Comparison of ENCODE assay signal across 25 cellular contexts in the genomic region with DNA sequence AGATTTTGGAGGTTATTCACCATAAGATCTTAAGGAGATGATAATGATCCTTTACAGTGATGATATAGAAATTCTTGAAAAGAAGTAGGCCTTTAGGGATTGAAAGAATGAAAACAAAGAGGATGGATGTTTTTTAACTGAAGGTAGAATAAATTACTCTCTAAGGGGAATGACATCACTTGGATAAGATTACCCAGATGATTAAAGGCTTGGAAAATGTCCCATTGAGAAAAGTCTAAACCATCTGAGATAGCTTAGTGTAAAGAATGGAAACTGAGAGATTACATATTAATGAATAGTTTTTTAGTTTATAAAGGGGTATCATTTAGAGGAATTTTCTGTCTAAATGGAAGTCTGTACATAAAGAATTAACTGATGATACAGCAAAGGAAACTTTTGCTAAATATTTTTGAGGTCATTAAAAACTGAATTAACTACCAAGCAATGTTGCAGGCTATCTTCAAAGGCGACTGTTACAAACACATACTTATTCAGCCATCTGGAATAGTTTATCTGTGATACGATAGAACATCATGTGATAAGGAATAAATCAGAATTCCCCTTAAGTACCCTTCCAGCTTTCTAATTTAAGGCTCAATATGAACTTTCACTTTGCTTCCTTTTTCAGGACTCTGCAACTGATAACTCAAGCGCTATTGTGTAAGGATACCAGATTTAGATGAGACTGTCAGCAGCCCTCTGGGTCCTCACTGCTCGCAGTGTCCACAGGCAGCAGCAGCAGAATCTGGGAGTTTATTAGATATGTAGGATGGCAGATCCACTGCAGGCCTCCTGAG.
DNase-seq lines count a peak whose midpoint lies in the region; ATAC-seq and TF ChIP-seq lines count a peak whose summit lies in the region.
"Had no signal": no experiment of that assay in that cellular context is flagged by ENCODE, and none has a peak within 500 bp of the region (broad histone marks: within the 10 kb centered on the region; RNA-seq: fewer than 3 reads in every experiment).

No MANE protein-coding gene starts in this region.

- TF ChIP-seq CTCF in IMR-90 (conservative IDR thresholded peaks at IDR 0.05; ENCODE audit: low read depth, low read length) (no peak), choroid plexus epithelial cell (conservative IDR thresholded peaks at IDR 0.05; ENCODE audit: low read depth, low read length) (no peak), mesothelial cell of epicardium (IDR thresholded peaks at IDR 0.05; ENCODE audit: unreplicated experiment) (no peak), MM.1S (IDR thresholded peaks at IDR 0.05; ENCODE audit: low read length) (no peak)

- H3K79me2 ChIP-seq in MM.1S (ENCODE audit: low read length): no peaks in the 10 kb centered on the region

- BruUV-seq in IMR-90 (replicated peaks; lab: Mats Ljungman, UMichigan): no TSS peak

- no peak overlapping the region for H4K8ac ChIP-seq in IMR-90 (ENCODE audit: low read depth in 2 of 2, low read length in 2 of 2)

- no CpG with 5 or more reads among the region's 4 CpGs for WGBS in IMR-90 (ENCODE audit: extremely low coverage in 2 of 2, insufficient read length in 1 of 2), 2 experiments

- dilution Hi-C loops in IMR-90 (cut with HindIII; ENCODE audit: low sequenced_read_pairs, unreplicated experiment): no loop called here

- peak overlapping the region; percentile 52 for H3K18ac ChIP-seq in IMR-90 (ENCODE audit: low read depth, low read length)

- peaks cover 37% of the 10 kb centered on the region for H3K4me1 Mint-ChIP-seq in mesothelial cell of epicardium
- H3K4me1 Mint-ChIP-seq: activated B cell treated with CpG ODN at 0.5 μM for 24 hours; activated naive CD8-positive, alpha-beta T cell treated with anti-CD3 and anti-CD28 coated beads, Interleukin-2, amount 50 U/mL, for 24 hours; central memory CD8-positive, alpha-beta T cell had no signal

- no peak overlapping the region for H3K9ac ChIP-seq in IMR-90 (ENCODE audit: low read depth, low read length)
- no peak overlapping the region for H3K9ac ChIP-seq in MM.1S (ENCODE audit: low read length)

- H4K5ac ChIP-seq in IMR-90 (ENCODE audit: low read depth, low read length): peak overlapping the region; percentile 57; the same call in 1 of the 2 replicates

- H3K4ac ChIP-seq in IMR-90 (ENCODE audit: low read depth, low read length): no peak overlapping the region

- H3K4me1 ChIP-seq in IMR-90 (ENCODE audit: control insufficient read depth, insufficient read depth, low read length) (peaks cover 2% of the 10 kb centered on the region), MM.1S (ENCODE audit: low read length) (0 out of 2 replicates have a peak, but pooled peaks cover 2% of the 10 kb centered on the region)

- H3K4me3 Mint-ChIP-seq in mesothelial cell of epicardium: no peak overlapping the region
- H3K4me3 Mint-ChIP-seq: activated B cell treated with CpG ODN at 0.5 μM for 24 hours; activated naive CD8-positive, alpha-beta T cell treated with anti-CD3 and anti-CD28 coated beads, Interleukin-2, amount 50 U/mL, for 24 hours; CD8-positive, alpha-beta T cell; central memory CD8-positive, alpha-beta T cell; effector memory CD8-positive, alpha-beta T cell; stimulated activated naive CD8-positive, alpha-beta T cell treated with anti-CD3 and anti-CD28 coated beads, Interleukin-15, Interleukin-2, amounts not matched to agents 100 ng/mL and 50 ng/mL, for 24 hours; T-helper 2 cell treated with Interferon-gamma antibody and Interleukin-4, amounts not matched to agents 5 μg/mL and 100 μg/mL, for 36 hours had no signal

- TF ChIP-seq POLR2A in IMR-90 (IDR thresholded peaks at IDR 0.05; ENCODE audit: low read depth, low read length): no peak

- no peak overlapping the region for H2AK5ac ChIP-seq in IMR-90 (ENCODE audit: low read depth, low read length)

- H2BK5ac ChIP-seq in IMR-90 (ENCODE audit: low read depth, low read length, poor library complexity, severe bottlenecking): no peak overlapping the region

- H3K4me3 ChIP-seq in IMR-90 (ENCODE audit: insufficient read depth, low read depth, low read length) (no peak overlapping the region), choroid plexus epithelial cell (ENCODE audit: low read depth, low read length) (no peak overlapping the region), MM.1S (ENCODE audit: low read length) (no peak overlapping the region)
- H3K4me3 ChIP-seq: SJCRH30 had no signal

- no peak overlapping the region for H2BK120ac ChIP-seq in IMR-90 (ENCODE audit: low read depth, low read length)

- H3K4me2 ChIP-seq in IMR-90 (ENCODE audit: low read depth, low read length) (peak overlapping the region; percentile 78), MM.1S (ENCODE audit: low read depth, low read length) (no peak overlapping the region)

- H2BK20ac ChIP-seq in IMR-90 (ENCODE audit: low read depth, low read length): no peak overlapping the region; the same call in 1 of the 2 replicates

- H3K27me3 ChIP-seq in IMR-90 (ENCODE audit: control insufficient read depth, insufficient read depth, low read length) (no peaks in the 10 kb centered on the region), MM.1S (replicated peaks; ENCODE audit: insufficient read depth, low read length) (no peaks in the 10 kb centered on the region)
- H3K27me3 ChIP-seq: neutrophil, SJCRH30 had no signal

- no peaks in the 10 kb centered on the region for H3K9me3 ChIP-seq in IMR-90 (ENCODE audit: control insufficient read depth, insufficient read depth, low read length)
- H3K9me3 ChIP-seq in MM.1S (replicated peaks; ENCODE audit: insufficient read depth, low read length): no peaks in the 10 kb centered on the region
- H3K9me3 ChIP-seq: neutrophil, SJCRH30 had no signal

- H4K20me1 ChIP-seq in IMR-90 (ENCODE audit: insufficient read depth, low read length) (no peaks in the 10 kb centered on the region), MM.1S (ENCODE audit: insufficient read depth, low read length) (no peaks in the 10 kb centered on the region)

- no peak overlapping the region; the same call in 1 of the 2 replicates for H4K91ac ChIP-seq in IMR-90 (ENCODE audit: insufficient read depth, low read depth, low read length)

- no peak overlapping the region for H3K23ac ChIP-seq in IMR-90 (ENCODE audit: low read depth, low read length)

- H3K79me1 ChIP-seq in IMR-90 (ENCODE audit: low read depth in 1 of 2, low read length in 2 of 2): no peaks in the 10 kb centered on the region

- H3K14ac ChIP-seq in IMR-90 (replicated peaks; ENCODE audit: low read depth, low read length): 0 out of 2 replicates have a peak overlapping the region, but pooled peaks have one; percentile 23

- H2AK9ac ChIP-seq in IMR-90 (replicated peaks; ENCODE audit: low read depth, low read length, poor library complexity): no peak overlapping the region

- POLR2A ChIA-PET in IMR-90 (lab: Charles Lee; ENCODE audit: unreplicated experiment): no interaction called here

- no peaks in the 10 kb centered on the region for H3K27me3 Mint-ChIP-seq in mesothelial cell of epicardium (ENCODE audit: low read depth)
- H3K27me3 Mint-ChIP-seq: activated B cell treated with CpG ODN at 0.5 μM for 24 hours; activated naive CD8-positive, alpha-beta T cell treated with anti-CD3 and anti-CD28 coated beads, Interleukin-2, amount 50 U/mL, for 24 hours; central memory CD8-positive, alpha-beta T cell; effector memory CD8-positive, alpha-beta T cell; stimulated activated naive CD8-positive, alpha-beta T cell treated with anti-CD3 and anti-CD28 coated beads, Interleukin-15, Interleukin-2, amounts not matched to agents 100 ng/mL and 50 ng/mL, for 24 hours had no signal

- intact Hi-C loops in IMR-90 (cut with micrococcal nuclease): no loop called here

- H3K56ac ChIP-seq in IMR-90 (ENCODE audit: extremely low read depth, insufficient read depth, low read length): no peak overlapping the region

- ATAC-seq in IMR-90 (ENCODE audit: low read depth): peak; percentile 68
- ATAC-seq: activated naive CD8-positive, alpha-beta T cell treated with anti-CD3 and anti-CD28 coated beads, Interleukin-2, amount 50 U/mL, for 24 hours; CD8-positive, alpha-beta T cell; effector memory CD8-positive, alpha-beta T cell; left colon had no signal

- 0 out of 3 replicates have a peak overlapping the region, but pooled peaks have one; percentile 3 for H2BK15ac ChIP-seq in IMR-90 (ENCODE audit: low read depth, low read length)

- peak overlapping the region; percentile 76 for H2AFZ ChIP-seq in IMR-90 (replicated peaks; ENCODE audit: low read length, poor library complexity)
- no peak overlapping the region for H2AFZ ChIP-seq in MM.1S (ENCODE audit: low read length)

- H3K36me3 Mint-ChIP-seq in mesothelial cell of epicardium: no peaks in the 10 kb centered on the region
- H3K36me3 Mint-ChIP-seq: CD8-positive, alpha-beta T cell had no signal

- in situ Hi-C loops in IMR-90 (cut with MboI; ENCODE audit: low sequenced_read_pairs): no loop called here

- no peak for TF ChIP-seq RAD21 in IMR-90 (IDR thresholded peaks at IDR 0.05; ENCODE audit: low read length)

- H3K9me1 ChIP-seq in IMR-90 (ENCODE audit: insufficient read depth, low read length): no peaks in the 10 kb centered on the region

- H3K27ac Mint-ChIP-seq in mesothelial cell of epicardium: peak overlapping the region; percentile 88
- H3K27ac Mint-ChIP-seq: activated B cell treated with CpG ODN at 0.5 μM for 24 hours; activated naive CD8-positive, alpha-beta T cell treated with anti-CD3 and anti-CD28 coated beads, Interleukin-2, amount 50 U/mL, for 24 hours; activated T-helper 2 cell treated with anti-CD3 and anti-CD28 coated beads, Interferon-gamma antibody, Interleukin-2, Interleukin-4, amounts not matched to agents 10 μg/mL and 5 μg/mL and 100 μg/mL, durations not matched to agents 14 hours and 24 hours and 36 hours; CD8-positive, alpha-beta T cell; effector memory CD8-positive, alpha-beta T cell; stimulated activated naive CD8-positive, alpha-beta T cell treated with anti-CD3 and anti-CD28 coated beads, Interleukin-15, Interleukin-2, amounts not matched to agents 100 ng/mL and 50 ng/mL, for 24 hours; T-helper 2 cell treated with Interferon-gamma antibody and Interleukin-4, amounts not matched to agents 5 μg/mL and 100 μg/mL, for 36 hours had no signal

- peaks cover 10% of the 10 kb centered on the region for H3K9me3 Mint-ChIP-seq in mesothelial cell of epicardium
- H3K9me3 Mint-ChIP-seq: activated B cell treated with CpG ODN at 0.5 μM for 24 hours had no signal

- H3K36me3 ChIP-seq in IMR-90 (ENCODE audit: control insufficient read depth, insufficient read depth, low read length) (no peaks in the 10 kb centered on the region), MM.1S (replicated peaks; ENCODE audit: insufficient read depth, low read length) (no peaks in the 10 kb centered on the region)
- H3K36me3 ChIP-seq: neutrophil, SJCRH30 had no signal

- H3F3A ChIP-seq in MM.1S (ENCODE audit: insufficient read depth, low read length): no peaks in the 10 kb centered on the region

- no peaks in the 10 kb centered on the region for H3K9me2 ChIP-seq in MM.1S (replicated peaks; ENCODE audit: insufficient read depth, low read length)

- H3K27ac ChIP-seq in IMR-90 (ENCODE audit: insufficient read depth, low read length) (peak overlapping the region; percentile 62; the same call in 1 of the 2 replicates), MM.1S (ENCODE audit: low read length) (no peak overlapping the region)
- H3K27ac ChIP-seq: neutrophil, SJCRH30 had no signal

- CTCF ChIA-PET in IMR-90 (lab: Yijun Ruan, JAX): no interaction called here

- DNase-seq in AG08395 (ENCODE audit: low spot score): peak; percentile 2
- DNase-seq in IMR-90: peak; percentile 64
- peak; percentile 22 for DNase-seq in choroid plexus epithelial cell (ENCODE audit: low read depth)
- DNase-seq in mesothelial cell of epicardium (ENCODE audit: low spot score in 2 of 2, unreplicated experiment in 2 of 2): peak in 1 of 2 experiments; percentile 39
- DNase-seq in MM.1S: no peak
- DNase-seq in NCI-H2029 treated with DMSO at 0.1 percent for 48 hours (lab: John Stamatoyannopoulos, UW): no peak
- DNase-seq in germinal center (ENCODE audit: low spot score): no peak
- no peak for DNase-seq in activated CD4-positive, CD25-positive, alpha-beta regulatory T cell treated with anti-CD3 and anti-CD28 coated beads, Interleukin-2, amount 50 U/mL, for 72 hours
- DNase-seq: activated B cell treated with CpG ODN at 0.5 μM for 24 hours; activated naive CD8-positive, alpha-beta T cell treated with anti-CD3 and anti-CD28 coated beads, Interleukin-2, amount 50 U/mL, for 24 hours; CD8-positive, alpha-beta T cell; DND-41; effector memory CD8-positive, alpha-beta T cell; H7; left colon; MV-4-11; NCI-H2029; NCI-H524 treated with DMSO at 0.1 percent for 48 hours; trophoblast cell had no signal

Comparison
In these comparisons a context has a peak if more than half of its experiments do, and no peak if none do; other contexts are left out.
1. DNase-seq: peak in AG08395 (single experiment), IMR-90 (single experiment) and choroid plexus epithelial cell (single experiment); none in MM.1S (single experiment), NCI-H2029 treated with DMSO at 0.1 percent for 48 hours (single experiment), germinal center (single experiment) and activated CD4-positive, CD25-positive, alpha-beta regulatory T cell treated with anti-CD3 and anti-CD28 coated beads, Interleukin-2, amount 50 U/mL, for 72 hours (single experiment).